In the genomic region with DNA sequence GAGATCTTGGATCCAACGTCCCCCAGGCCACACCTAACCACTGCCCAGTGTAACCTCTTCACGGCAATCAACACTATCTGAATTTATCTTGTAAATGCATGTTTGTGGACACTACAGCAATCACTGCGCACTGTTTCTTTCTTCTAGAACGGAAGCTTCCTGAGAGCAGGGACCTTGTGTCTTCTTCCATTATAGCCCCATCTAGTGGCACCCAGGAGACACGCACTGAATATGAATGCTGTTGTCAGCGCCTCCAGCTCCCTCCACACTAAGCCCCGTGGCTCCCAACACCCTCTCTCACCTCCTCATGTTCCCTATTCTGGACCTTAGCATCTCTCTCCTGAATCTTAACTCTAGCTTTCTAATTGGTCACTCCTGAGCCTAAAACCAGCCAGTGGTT, we compare ENCODE assay signal across 1 cellular context.
TF ChIP-seq lines count a peak whose summit lies in the region.

No MANE protein-coding gene starts in this region.

TF ChIP-seq in HepG2, 621 proteins besides CTCF, POLR2A, EP300 and RAD21 (continued from another document):
- TF ChIP-seq ZNF446 (CRISPR knock-in tag; IDR thresholded peaks at IDR 0.05) (no peak), STAG1 (CRISPR knock-in tag; IDR thresholded peaks at IDR 0.05) (peak; percentile 39), SRF (IDR thresholded peaks at IDR 0.05; ENCODE audit: low read depth, low read length) (no peak), ZNF674 (CRISPR knock-in tag; IDR thresholded peaks at IDR 0.05; ENCODE audit: low read depth) (no peak), POLR2AphosphoS2 (IDR thresholded peaks at IDR 0.05; ENCODE audit: low read depth, low read length) (no peak), PAX8 (CRISPR knock-in tag; IDR thresholded peaks at IDR 0.05; ENCODE audit: borderline replicate concordance) (no peak), SMC3 (IDR thresholded peaks at IDR 0.05; ENCODE audit: low read length) (peak; percentile 22; the same call in 1 of the 2 replicates), ZNF432 (CRISPR knock-in tag; IDR thresholded peaks at IDR 0.05; ENCODE audit: borderline replicate concordance) (no peak)
- TF ChIP-seq, protein P1, sequence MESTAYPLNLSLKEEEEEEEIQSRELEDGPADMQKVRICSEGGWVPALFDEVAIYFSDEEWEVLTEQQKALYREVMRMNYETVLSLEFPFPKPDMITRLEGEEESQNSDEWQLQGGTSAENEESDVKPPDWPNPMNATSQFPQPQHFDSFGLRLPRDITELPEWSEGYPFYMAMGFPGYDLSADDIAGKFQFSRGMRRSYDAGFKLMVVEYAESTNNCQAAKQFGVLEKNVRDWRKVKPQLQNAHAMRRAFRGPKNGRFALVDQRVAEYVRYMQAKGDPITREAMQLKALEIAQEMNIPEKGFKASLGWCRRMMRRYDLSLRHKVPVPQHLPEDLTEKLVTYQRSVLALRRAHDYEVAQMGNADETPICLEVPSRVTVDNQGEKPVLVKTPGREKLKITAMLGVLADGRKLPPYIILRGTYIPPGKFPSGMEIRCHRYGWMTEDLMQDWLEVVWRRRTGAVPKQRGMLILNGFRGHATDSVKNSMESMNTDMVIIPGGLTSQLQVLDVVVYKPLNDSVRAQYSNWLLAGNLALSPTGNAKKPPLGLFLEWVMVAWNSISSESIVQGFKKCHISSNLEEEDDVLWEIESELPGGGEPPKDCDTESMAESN (CRISPR knock-in tag; conservative IDR thresholded peaks at IDR 0.05) = peak; percentile 89
- TF ChIP-seq, protein P2, sequence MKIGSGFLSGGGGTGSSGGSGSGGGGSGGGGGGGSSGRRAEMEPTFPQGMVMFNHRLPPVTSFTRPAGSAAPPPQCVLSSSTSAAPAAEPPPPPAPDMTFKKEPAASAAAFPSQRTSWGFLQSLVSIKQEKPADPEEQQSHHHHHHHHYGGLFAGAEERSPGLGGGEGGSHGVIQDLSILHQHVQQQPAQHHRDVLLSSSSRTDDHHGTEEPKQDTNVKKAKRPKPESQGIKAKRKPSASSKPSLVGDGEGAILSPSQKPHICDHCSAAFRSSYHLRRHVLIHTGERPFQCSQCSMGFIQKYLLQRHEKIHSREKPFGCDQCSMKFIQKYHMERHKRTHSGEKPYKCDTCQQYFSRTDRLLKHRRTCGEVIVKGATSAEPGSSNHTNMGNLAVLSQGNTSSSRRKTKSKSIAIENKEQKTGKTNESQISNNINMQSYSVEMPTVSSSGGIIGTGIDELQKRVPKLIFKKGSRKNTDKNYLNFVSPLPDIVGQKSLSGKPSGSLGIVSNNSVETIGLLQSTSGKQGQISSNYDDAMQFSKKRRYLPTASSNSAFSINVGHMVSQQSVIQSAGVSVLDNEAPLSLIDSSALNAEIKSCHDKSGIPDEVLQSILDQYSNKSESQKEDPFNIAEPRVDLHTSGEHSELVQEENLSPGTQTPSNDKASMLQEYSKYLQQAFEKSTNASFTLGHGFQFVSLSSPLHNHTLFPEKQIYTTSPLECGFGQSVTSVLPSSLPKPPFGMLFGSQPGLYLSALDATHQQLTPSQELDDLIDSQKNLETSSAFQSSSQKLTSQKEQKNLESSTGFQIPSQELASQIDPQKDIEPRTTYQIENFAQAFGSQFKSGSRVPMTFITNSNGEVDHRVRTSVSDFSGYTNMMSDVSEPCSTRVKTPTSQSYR (CRISPR knock-in tag; IDR thresholded peaks at IDR 0.05; ENCODE audit: borderline replicate concordance) = no peak
- TF ChIP-seq, protein P3, sequence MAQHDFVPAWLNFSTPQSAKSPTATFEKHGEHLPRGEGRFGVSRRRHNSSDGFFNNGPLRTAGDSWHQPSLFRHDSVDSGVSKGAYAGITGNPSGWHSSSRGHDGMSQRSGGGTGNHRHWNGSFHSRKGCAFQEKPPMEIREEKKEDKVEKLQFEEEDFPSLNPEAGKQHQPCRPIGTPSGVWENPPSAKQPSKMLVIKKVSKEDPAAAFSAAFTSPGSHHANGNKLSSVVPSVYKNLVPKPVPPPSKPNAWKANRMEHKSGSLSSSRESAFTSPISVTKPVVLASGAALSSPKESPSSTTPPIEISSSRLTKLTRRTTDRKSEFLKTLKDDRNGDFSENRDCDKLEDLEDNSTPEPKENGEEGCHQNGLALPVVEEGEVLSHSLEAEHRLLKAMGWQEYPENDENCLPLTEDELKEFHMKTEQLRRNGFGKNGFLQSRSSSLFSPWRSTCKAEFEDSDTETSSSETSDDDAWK (CRISPR knock-in tag; IDR thresholded peaks at IDR 0.05) = no peak
